Comparison of ENCODE assay signal across 24 cellular contexts in the genomic region with DNA sequence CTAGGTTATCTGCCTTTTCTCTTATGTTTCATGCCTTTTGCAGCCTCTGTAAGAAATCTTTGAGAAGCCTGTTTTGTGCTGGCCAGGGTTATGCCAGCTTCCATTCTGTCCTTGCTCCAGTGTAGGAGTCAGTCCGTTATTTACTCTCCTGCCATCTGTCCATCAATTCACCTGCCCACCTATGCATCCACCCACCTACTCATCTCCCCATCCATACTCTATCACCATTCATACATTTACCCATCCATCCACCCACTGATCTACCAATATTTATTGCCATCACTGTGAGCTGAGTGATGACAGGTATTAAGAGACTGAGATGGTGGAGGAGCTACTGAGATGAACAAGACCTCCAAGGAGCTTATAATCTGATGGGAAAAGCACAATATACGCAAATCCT. TPM values are rescaled to one million over a fixed set of nuclear protein-coding genes. Genes with fewer than 3 reads are reported as not detected.
A peak's percentile ranks its signal among the peaks of the same experiment; 100 is the strongest.
DNase-seq lines count a peak whose midpoint lies in the region; ATAC-seq and TF ChIP-seq lines count a peak whose summit lies in the region.
"Had no signal": no experiment of that assay in that cellular context is flagged by ENCODE, and none has a peak within 500 bp of the region (broad histone marks: within the 10 kb centered on the region; RNA-seq: fewer than 3 reads in every experiment).

No MANE protein-coding gene starts in this region.

- H3K9me3 ChIP-seq in RWPE2 (ENCODE audit: severe bottlenecking) (peaks cover 2% of the 10 kb centered on the region), thyroid gland (no peaks in the 10 kb centered on the region), Peyer's patch (no peaks in the 10 kb centered on the region)
- H3K9me3 ChIP-seq: mucosa of descending colon, sigmoid colon, upper lobe of right lung had no signal

- H3K27ac ChIP-seq in RWPE2 (ENCODE audit: poor library complexity, severe bottlenecking) (peak overlapping the region; percentile 62), dorsolateral prefrontal cortex (peak overlapping the region; percentile 32 to 100 (median 98)), thyroid gland (peak overlapping the region; percentile 77 to 91 (median 83)), Peyer's patch (no peak overlapping the region)
- H3K27ac ChIP-seq: coronary artery, neural progenitor cell, upper lobe of right lung, WERI-Rb-1 had no signal

- TF ChIP-seq CTCF in RWPE2 (IDR thresholded peaks at IDR 0.05; ENCODE audit: poor library complexity, severe bottlenecking) (no peak), dorsolateral prefrontal cortex (IDR thresholded peaks at IDR 0.05 in 54 of 56, conservative IDR thresholded peaks at IDR 0.05 in 2 of 56; ENCODE audit: low read depth in 1 of 56, partially characterized antibody in 56 of 56) (no peak), thyroid gland (IDR thresholded peaks at IDR 0.05) (no peak), Peyer's patch (IDR thresholded peaks at IDR 0.05) (no peak)

- intact Hi-C loops in dorsolateral prefrontal cortex (cut with DNase I) (no loop called here), thyroid gland (cut with DNase I) (no loop called here)

- no peaks in the 10 kb centered on the region for H3K36me3 Mint-ChIP-seq in activated naive CD8-positive, alpha-beta T cell
- peaks cover 5% of the 10 kb centered on the region for H3K36me3 Mint-ChIP-seq in activated naive CD8-positive, alpha-beta T cell treated with anti-CD3 and anti-CD28 coated beads for 36 hours
- H3K36me3 Mint-ChIP-seq: neural progenitor cell had no signal

- H3K4me3 ChIP-seq in RWPE2 (ENCODE audit: severe bottlenecking): no peak overlapping the region
- H3K4me3 ChIP-seq in dorsolateral prefrontal cortex: no peak overlapping the region
- no peak overlapping the region for H3K4me3 ChIP-seq in thyroid gland (replicated peaks in 1 of 3)
- no peak overlapping the region for H3K4me3 ChIP-seq in Peyer's patch
- H3K4me3 ChIP-seq: BLaER1, coronary artery, mucosa of descending colon, neural progenitor cell, sigmoid colon, upper lobe of right lung had no signal

- TF ChIP-seq POLR2A in thyroid gland (IDR thresholded peaks at IDR 0.05) (no peak), Peyer's patch (IDR thresholded peaks at IDR 0.05) (no peak)

- H3K4me1 ChIP-seq in RWPE2 (ENCODE audit: insufficient read depth, poor library complexity, severe bottlenecking) (peaks cover 19% of the 10 kb centered on the region), thyroid gland (peaks cover 17 to 31% of the 10 kb centered on the region in 2 donors), Peyer's patch (peaks cover 0 to 6% (median 2%) of the 10 kb centered on the region in 4 donors)
- H3K4me1 ChIP-seq: upper lobe of right lung had no signal

- H3K4me3 Mint-ChIP-seq in activated naive CD8-positive, alpha-beta T cell: no peak overlapping the region
- H3K4me3 Mint-ChIP-seq in activated naive CD8-positive, alpha-beta T cell treated with anti-CD3 and anti-CD28 coated beads for 36 hours: no peak overlapping the region
- H3K4me3 Mint-ChIP-seq: H9, neural progenitor cell had no signal

- no peaks in the 10 kb centered on the region for H3K27me3 Mint-ChIP-seq in activated naive CD8-positive, alpha-beta T cell
- H3K27me3 Mint-ChIP-seq in activated naive CD8-positive, alpha-beta T cell treated with anti-CD3 and anti-CD28 coated beads for 36 hours: no peaks in the 10 kb centered on the region

- no peaks in the 10 kb centered on the region for H3K9me3 Mint-ChIP-seq in activated naive CD8-positive, alpha-beta T cell (ENCODE audit: low read depth)
- peaks cover 1% of the 10 kb centered on the region for H3K9me3 Mint-ChIP-seq in activated naive CD8-positive, alpha-beta T cell treated with anti-CD3 and anti-CD28 coated beads for 36 hours

- 92 to 95% methylated on average over 2 of the region's 2 CpGs for WGBS in thyroid gland, 2 donors

- DNase-seq in activated naive CD8-positive, alpha-beta T cell treated with anti-CD3 and anti-CD28 coated beads for 36 hours: no peak
- DNase-seq in RWPE2 (ENCODE audit: low spot score): no peak
- DNase-seq in dorsolateral prefrontal cortex: no peak
- no peak for DNase-seq in thyroid gland
- DNase-seq in effector CD8-positive, alpha-beta T cell (lab: John Stamatoyannopoulos, UW): no peak
- no peak for DNase-seq in Peyer's patch
- DNase-seq in stimulated activated CD4-positive, alpha-beta T cell treated with anti-CD3 and anti-CD28 coated beads, Interleukin-12 subunit alpha, Interleukin-12 subunit beta, amount 100 ng/mL, for 4 hours: no peak
- DNase-seq: ACHN; activated CD4-positive, alpha-beta T cell treated with anti-CD3 and anti-CD28 coated beads, Interleukin-2, amount 50 U/mL, for 4 hours; activated CD8-positive, alpha-beta memory T cell treated with anti-CD3 and anti-CD28 coated beads, Interleukin-2, amount 50 U/mL, for 4 hours; activated effector memory CD4-positive, alpha-beta T cell treated with Interleukin-2 at 50 U/mL for 16 hours; H9; islet precursor cell; NCI-H1694 treated with DMSO at 0.1 percent for 48 hours; NCI-H526; sigmoid colon; T-helper 9 cell; upper lobe of right lung; WERI-Rb-1 had no signal

- no peaks in the 10 kb centered on the region for H3K36me3 ChIP-seq in RWPE2 (ENCODE audit: low read depth)
- H3K36me3 ChIP-seq in thyroid gland: no peaks in the 10 kb centered on the region
- H3K36me3 ChIP-seq in Peyer's patch: no peaks in the 10 kb centered on the region
- H3K36me3 ChIP-seq: BLaER1, neural progenitor cell, sigmoid colon, upper lobe of right lung, WERI-Rb-1 had no signal

- ATAC-seq in RWPE2 (ENCODE audit: low read depth): no peak
- ATAC-seq: mucosa of descending colon, upper lobe of right lung had no signal

- H3K27me3 ChIP-seq in RWPE2 (ENCODE audit: insufficient read depth, poor library complexity, severe bottlenecking): no peaks in the 10 kb centered on the region
- H3K27me3 ChIP-seq in dorsolateral prefrontal cortex: no peaks in the 10 kb centered on the region
- no peaks in the 10 kb centered on the region for H3K27me3 ChIP-seq in thyroid gland
- no peaks in the 10 kb centered on the region for H3K27me3 ChIP-seq in Peyer's patch
- H3K27me3 ChIP-seq: BLaER1, neural progenitor cell, sigmoid colon, upper lobe of right lung had no signal

- H3K4me1 Mint-ChIP-seq in activated naive CD8-positive, alpha-beta T cell (ENCODE audit: low read depth): peaks cover 31% of the 10 kb centered on the region
- H3K4me1 Mint-ChIP-seq in activated naive CD8-positive, alpha-beta T cell treated with anti-CD3 and anti-CD28 coated beads for 36 hours: peaks cover 24% of the 10 kb centered on the region

- H3K27ac Mint-ChIP-seq in activated naive CD8-positive, alpha-beta T cell: peak overlapping the region; percentile 48
- H3K27ac Mint-ChIP-seq in activated naive CD8-positive, alpha-beta T cell treated with anti-CD3 and anti-CD28 coated beads for 36 hours: no peak overlapping the region
- H3K27ac Mint-ChIP-seq: H9 had no signal

RNA-seq across cellular contexts. Expression of a gene that starts 12.7 kb away (rescaled TPM):
- total RNA-seq in activated naive CD8-positive, alpha-beta T cell treated with anti-CD3 and anti-CD28 coated beads for 36 hours: 100 to 1,000 TPM; 163 to 176 TPM
- total RNA-seq in dorsolateral prefrontal cortex (10 to 100 TPM; 36.9 to 90.0 (median 52.6) TPM), thyroid gland (10 to 100 TPM; 31.4 to 70.1 (median 52.3) TPM), Peyer's patch (10 to 100 TPM; 35.7 to 57.8 (median 45.0) TPM)

Comparison
In these comparisons a context has a peak if more than half of its experiments do, and no peak if none do; other contexts are left out.
1. H3K27ac ChIP-seq: peak in RWPE2 (single experiment), dorsolateral prefrontal cortex (59 of 59) and thyroid gland (3 of 3); none in Peyer's patch (0 of 4).